In the genomic region with DNA sequence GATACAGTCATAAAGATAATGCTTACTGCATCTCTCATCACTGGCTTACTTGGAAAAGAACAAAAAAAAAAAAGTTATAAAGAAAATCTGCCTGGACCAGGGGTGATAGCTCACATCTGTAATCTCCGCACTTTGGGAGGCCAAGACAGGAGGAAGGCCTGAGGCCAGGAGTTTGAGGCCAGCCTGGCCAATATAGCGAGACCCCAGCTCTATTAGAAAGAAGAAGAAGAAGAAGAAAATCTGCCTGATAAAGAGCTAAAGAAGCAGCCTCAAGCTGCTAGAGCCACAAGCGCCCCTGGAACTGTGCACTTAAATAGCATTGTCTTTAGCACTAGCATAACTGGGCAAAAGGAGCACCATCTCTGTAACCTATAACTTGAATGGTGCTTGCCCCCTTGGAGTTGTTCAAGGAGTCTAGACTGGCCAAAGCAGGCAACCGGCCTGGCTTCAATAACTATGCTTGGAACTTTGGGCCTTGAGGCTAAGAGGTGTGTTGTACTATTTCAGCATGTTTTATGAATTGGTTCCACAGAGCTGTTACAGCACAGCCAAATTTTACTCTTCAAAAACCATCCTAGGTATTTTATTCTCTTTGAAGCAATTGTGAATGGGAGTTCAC, we compare ENCODE assay signal across 1 cellular context.
TF ChIP-seq lines count a peak whose summit lies in the region.

No MANE protein-coding gene starts in this region.

TF ChIP-seq in HepG2, 621 proteins besides CTCF, POLR2A, EP300 and RAD21:
- TF ChIP-seq, protein P1, sequence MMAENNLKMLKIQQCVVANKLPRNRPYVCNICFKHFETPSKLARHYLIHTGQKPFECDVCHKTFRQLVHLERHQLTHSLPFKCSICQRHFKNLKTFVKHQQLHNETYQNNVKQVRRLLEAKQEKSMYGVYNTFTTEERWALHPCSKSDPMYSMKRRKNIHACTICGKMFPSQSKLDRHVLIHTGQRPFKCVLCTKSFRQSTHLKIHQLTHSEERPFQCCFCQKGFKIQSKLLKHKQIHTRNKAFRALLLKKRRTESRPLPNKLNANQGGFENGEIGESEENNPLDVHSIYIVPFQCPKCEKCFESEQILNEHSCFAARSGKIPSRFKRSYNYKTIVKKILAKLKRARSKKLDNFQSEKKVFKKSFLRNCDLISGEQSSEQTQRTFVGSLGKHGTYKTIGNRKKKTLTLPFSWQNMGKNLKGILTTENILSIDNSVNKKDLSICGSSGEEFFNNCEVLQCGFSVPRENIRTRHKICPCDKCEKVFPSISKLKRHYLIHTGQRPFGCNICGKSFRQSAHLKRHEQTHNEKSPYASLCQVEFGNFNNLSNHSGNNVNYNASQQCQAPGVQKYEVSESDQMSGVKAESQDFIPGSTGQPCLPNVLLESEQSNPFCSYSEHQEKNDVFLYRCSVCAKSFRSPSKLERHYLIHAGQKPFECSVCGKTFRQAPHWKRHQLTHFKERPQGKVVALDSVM (CRISPR knock-in tag; IDR thresholded peaks at IDR 0.05), result peak; percentile 30; the same call in 1 of the 2 replicates
- peak; percentile 33 for TF ChIP-seq RBM22 (optimal IDR thresholded peaks at IDR 0.05; ENCODE audit: low read length)
- no peak for TF ChIP-seq PPARG (CRISPR knock-in tag; conservative IDR thresholded peaks at IDR 0.05)
